8 cellular contexts compared by ENCODE assay signal in genomic region chr2:3827673-3828575, GRCh38.
A peak's percentile ranks its signal among the peaks of the same experiment; 100 is the strongest.
DNase-seq lines count a peak whose midpoint lies in the region; ATAC-seq and TF ChIP-seq lines count a peak whose summit lies in the region.

No MANE protein-coding gene starts in this region.

- no peak overlapping the region for H3K27ac ChIP-seq in 22Rv1

- H3K4me3 ChIP-seq in NB4 (ENCODE audit: low read depth, low read length) (no peak overlapping the region), epithelial cell of proximal tubule (ENCODE audit: low read depth, low read length) (no peak overlapping the region)

- DNase-seq in G401 (ENCODE audit: low spot score) = peak; percentile 15
- DNase-seq in NB4 (ENCODE audit: low read depth) = peak; percentile 37
- no peak for DNase-seq in epithelial cell of proximal tubule (ENCODE audit: low read depth)
- peak; percentile 32 for DNase-seq in superior temporal gyrus (ENCODE audit: extremely low spot score)
- DNase-seq in NCI-H526 treated with DMSO at 0.1 percent for 48 hours (lab: John Stamatoyannopoulos, UW) = no peak
- DNase-seq in SK-N-DZ (ENCODE audit: low spot score) = no peak

- no peaks in the 10 kb centered on the region for H3K4me1 Mint-ChIP-seq in activated T-helper 17 cell treated with anti-CD3 and anti-CD28 coated beads, Interleukin-2, amount 50 U/mL, for 72 hours

- H3K4me3 Mint-ChIP-seq in activated T-helper 17 cell treated with anti-CD3 and anti-CD28 coated beads, Interleukin-2, amount 50 U/mL, for 72 hours = no peak overlapping the region

- TF ChIP-seq POLR2A in NB4 (IDR thresholded peaks at IDR 0.05; ENCODE audit: extremely low read depth, insufficient read length) = no peak

- peak; percentile 83 for TF ChIP-seq CTCF in 22Rv1 (IDR thresholded peaks at IDR 0.05)
- peak; percentile 88 for TF ChIP-seq CTCF in NB4 (IDR thresholded peaks at IDR 0.05; ENCODE audit: low read depth, low read length)
- peak; percentile 73 for TF ChIP-seq CTCF in epithelial cell of proximal tubule (conservative IDR thresholded peaks at IDR 0.05; ENCODE audit: low read depth, low read length)

- H3K36me3 Mint-ChIP-seq in activated T-helper 17 cell treated with anti-CD3 and anti-CD28 coated beads, Interleukin-2, amount 50 U/mL, for 72 hours (ENCODE audit: low read depth) = no peaks in the 10 kb centered on the region

- ATAC-seq in activated T-helper 17 cell treated with anti-CD3 and anti-CD28 coated beads, Interleukin-2, amount 50 U/mL, for 72 hours (replicated peaks) = no peak

- no peak overlapping the region for H3K27ac Mint-ChIP-seq in activated T-helper 17 cell treated with anti-CD3 and anti-CD28 coated beads, Interleukin-2, amount 50 U/mL, for 72 hours

- in situ Hi-C loops in G401 (cut with HindIII; ENCODE audit: low sequenced_read_pairs) = no loop called here

- peaks cover under 1% of the 10 kb centered on the region for H3K27me3 Mint-ChIP-seq in activated T-helper 17 cell treated with anti-CD3 and anti-CD28 coated beads, Interleukin-2, amount 50 U/mL, for 72 hours

- no peaks in the 10 kb centered on the region for H3K9me3 Mint-ChIP-seq in activated T-helper 17 cell treated with anti-CD3 and anti-CD28 coated beads, Interleukin-2, amount 50 U/mL, for 72 hours

Comparison
In these comparisons a context has a peak if more than half of its experiments do, and no peak if none do; other contexts are left out.
1. DNase-seq: peak in G401 (single experiment), NB4 (single experiment) and superior temporal gyrus (single experiment); none in epithelial cell of proximal tubule (single experiment), NCI-H526 treated with DMSO at 0.1 percent for 48 hours (single experiment) and SK-N-DZ (single experiment).
2. Peak in every context shown above with its lines, with median percentiles within 50 percentile points of each other: CTCF ChIP-seq.